In genomic region chr19:48363500-48363809, GRCh38 we compare ENCODE assay signal across 6 cellular contexts. TPM values are rescaled to one million over a fixed set of nuclear protein-coding genes. Genes with fewer than 3 reads are reported as not detected.
DNase-seq lines count a peak whose midpoint lies in the region; ATAC-seq and TF ChIP-seq lines count a peak whose summit lies in the region.

No MANE protein-coding gene starts in this region.

- intact Hi-C loops in lower lobe of right lung (cut with DNase I), result no loop called here

- DNase-seq in BJ (ENCODE audit: low read depth) (no peak), HFFc6 (no peak), lower lobe of right lung (no peak), NOMO-1 treated with dmso at 0.1 percent for 144 hours (lab: John Stamatoyannopoulos, UW; ENCODE audit: unreplicated experiment) (no peak), retina (no peak)

- ATAC-seq in activated T-helper 17 cell treated with anti-CD3 and anti-CD28 coated beads, Interleukin-2, amount 50 U/mL, for 72 hours (replicated peaks), result peak; percentile 13
- peak; percentile 16 to 23 for ATAC-seq in lower lobe of right lung

- H3K36me3 ChIP-seq in BJ (ENCODE audit: control insufficient read depth, insufficient read depth, low read length) (no peaks in the 10 kb centered on the region), lower lobe of right lung (no peaks in the 10 kb centered on the region)

- TF ChIP-seq CTCF in BJ (IDR thresholded peaks at IDR 0.05; ENCODE audit: insufficient read depth, low read depth, low read length) (no peak), HFFc6 (IDR thresholded peaks at IDR 0.05) (no peak), lower lobe of right lung (IDR thresholded peaks at IDR 0.05) (no peak)

- H3K36me3 Mint-ChIP-seq in HFFc6 (ENCODE audit: low read depth), result peaks cover 2% of the 10 kb centered on the region; the same call in 1 of the 2 replicates
- peaks cover 21% of the 10 kb centered on the region for H3K36me3 Mint-ChIP-seq in activated T-helper 17 cell treated with anti-CD3 and anti-CD28 coated beads, Interleukin-2, amount 50 U/mL, for 72 hours (ENCODE audit: low read depth)

- CTCF ChIA-PET in BJ (lab: Yijun Ruan, JAX), result interaction anchor here (0.8 to 1.7 kb wide), 7 partner anchors 12 to 44 kb away, joined by 3 to 10 read pairs (median 5); partner anchors contain the start of genes GRIN2D and KDELR1

- H3K27me3 ChIP-seq in BJ (ENCODE audit: control insufficient read depth, insufficient read depth, low read length), result no peaks in the 10 kb centered on the region
- H3K27me3 ChIP-seq in lower lobe of right lung (ENCODE audit: low read depth), result no peaks in the 10 kb centered on the region

- peak overlapping the region; percentile 94 for H3K27ac Mint-ChIP-seq in HFFc6
- peak overlapping the region; percentile 97 for H3K27ac Mint-ChIP-seq in activated T-helper 17 cell treated with anti-CD3 and anti-CD28 coated beads, Interleukin-2, amount 50 U/mL, for 72 hours

- POLR2A ChIA-PET in BJ (lab: Charles Lee), result interaction anchor here (1.4 kb wide), 1 partner anchor 42 kb away, joined by 6 read pairs; a partner anchor contains a TSS

- no peaks in the 10 kb centered on the region for H3K9me3 Mint-ChIP-seq in HFFc6
- no peaks in the 10 kb centered on the region for H3K9me3 Mint-ChIP-seq in activated T-helper 17 cell treated with anti-CD3 and anti-CD28 coated beads, Interleukin-2, amount 50 U/mL, for 72 hours

- peaks cover 10% of the 10 kb centered on the region for H3K4me1 ChIP-seq in lower lobe of right lung

- no peaks in the 10 kb centered on the region for H3K4me1 Mint-ChIP-seq in HFFc6 (ENCODE audit: low read depth)
- H3K4me1 Mint-ChIP-seq in activated T-helper 17 cell treated with anti-CD3 and anti-CD28 coated beads, Interleukin-2, amount 50 U/mL, for 72 hours, result no peaks in the 10 kb centered on the region

- no peaks in the 10 kb centered on the region for H3K9me3 ChIP-seq in lower lobe of right lung

- no peaks in the 10 kb centered on the region; the same call in none of the 2 replicates for H3K27me3 Mint-ChIP-seq in HFFc6 (ENCODE audit: insufficient read depth)
- no peaks in the 10 kb centered on the region for H3K27me3 Mint-ChIP-seq in activated T-helper 17 cell treated with anti-CD3 and anti-CD28 coated beads, Interleukin-2, amount 50 U/mL, for 72 hours

- H3K4me3 ChIP-seq in BJ (ENCODE audit: low read depth, low read length) (peak overlapping the region; percentile 52), lower lobe of right lung (peak overlapping the region; percentile 84)

- H3K4me3 Mint-ChIP-seq in HFFc6, result peak overlapping the region; percentile 88
- peak overlapping the region; percentile 93 for H3K4me3 Mint-ChIP-seq in activated T-helper 17 cell treated with anti-CD3 and anti-CD28 coated beads, Interleukin-2, amount 50 U/mL, for 72 hours

- peak overlapping the region; percentile 97 for H3K27ac ChIP-seq in lower lobe of right lung

RNA-seq across cellular contexts. Expression of gene TMEM143, which starts 0.3 kb away (rescaled TPM):
- 5.7 and 9.9 TPM in 2 replicates for polyA plus RNA-seq in BJ (2011; rRNA removed)
- polyA minus RNA-seq in BJ (2011; rRNA and poly(A)+ RNA removed), result 4.1 and 8.1 TPM in 2 replicates
- total RNA-seq in HFFc6 (2021; fragmentation: NEBNext Ultra II Directional; extraction: Animal tissue kit (Norgen Biotek cat#: 25700)), result 1 to 10 TPM; 5.9 to 9.7 (median 7.7) TPM
- total RNA-seq in activated T-helper 17 cell treated with anti-CD3 and anti-CD28 coated beads, Interleukin-2, amount 50 U/mL, for 72 hours, result 10 to 100 TPM; 20.5 to 33.7 TPM
- total RNA-seq in lower lobe of right lung, result 11.1 TPM

RNA-seq across cellular contexts. Expression of gene SYNGR4, which starts 0.7 kb away (rescaled TPM):
- polyA plus RNA-seq in BJ (2011; rRNA removed), result not detected in 2 replicates
- polyA minus RNA-seq in BJ (2011; rRNA and poly(A)+ RNA removed), result not detected in 2 replicates
- not detected for total RNA-seq in HFFc6 (2021; fragmentation: NEBNext Ultra II Directional; extraction: Animal tissue kit (Norgen Biotek cat#: 25700))
- not detected for total RNA-seq in activated T-helper 17 cell treated with anti-CD3 and anti-CD28 coated beads, Interleukin-2, amount 50 U/mL, for 72 hours
- not detected for total RNA-seq in lower lobe of right lung

RNA-seq across cellular contexts. Expression of gene KDELR1, which starts 27.9 kb away (rescaled TPM):
- 237 and 273 TPM in 2 replicates for polyA plus RNA-seq in BJ (2011; rRNA removed)
- 139 and 184 TPM in 2 replicates for polyA minus RNA-seq in BJ (2011; rRNA and poly(A)+ RNA removed)
- total RNA-seq in HFFc6 (2021; fragmentation: NEBNext Ultra II Directional; extraction: Animal tissue kit (Norgen Biotek cat#: 25700)), result 100 to 1,000 TPM; 354 to 455 (median 395) TPM
- total RNA-seq in activated T-helper 17 cell treated with anti-CD3 and anti-CD28 coated beads, Interleukin-2, amount 50 U/mL, for 72 hours, result 10 to 100 TPM; 73.8 to 97.0 TPM
- 137 TPM for total RNA-seq in lower lobe of right lung

RNA-seq across cellular contexts. Expression of gene GRIN2D, which starts 30.0 kb away (rescaled TPM):
- polyA plus RNA-seq in BJ (2011; rRNA removed), result 0.36 and 0.64 TPM in 2 replicates
- polyA minus RNA-seq in BJ (2011; rRNA and poly(A)+ RNA removed), result 1.5 and 2.0 TPM in 2 replicates
- total RNA-seq in HFFc6 (2021; fragmentation: NEBNext Ultra II Directional; extraction: Animal tissue kit (Norgen Biotek cat#: 25700)), result 1 to 10 TPM; 2.8 to 4.4 (median 3.1) TPM
- 1 to 10 TPM in 1 of 2 donors, under 1 TPM in 1; 0.28 to 1.2 TPM for total RNA-seq in activated T-helper 17 cell treated with anti-CD3 and anti-CD28 coated beads, Interleukin-2, amount 50 U/mL, for 72 hours
- 0.95 TPM for total RNA-seq in lower lobe of right lung

RNA-seq across cellular contexts. Expression of gene EMP3, which starts 38.1 kb away (rescaled TPM):
- 351 and 472 TPM in 2 replicates for polyA plus RNA-seq in BJ (2011; rRNA removed)
- 194 and 410 TPM in 2 replicates for polyA minus RNA-seq in BJ (2011; rRNA and poly(A)+ RNA removed)
- total RNA-seq in HFFc6 (2021; fragmentation: NEBNext Ultra II Directional; extraction: Animal tissue kit (Norgen Biotek cat#: 25700)), result 100 to 1,000 TPM; 471 to 574 (median 525) TPM
- total RNA-seq in activated T-helper 17 cell treated with anti-CD3 and anti-CD28 coated beads, Interleukin-2, amount 50 U/mL, for 72 hours, result 100 to 1,000 TPM; 190 to 192 TPM
- 123 TPM for total RNA-seq in lower lobe of right lung
